Comparison of ENCODE assay signal across 1 cellular context in the genomic region with DNA sequence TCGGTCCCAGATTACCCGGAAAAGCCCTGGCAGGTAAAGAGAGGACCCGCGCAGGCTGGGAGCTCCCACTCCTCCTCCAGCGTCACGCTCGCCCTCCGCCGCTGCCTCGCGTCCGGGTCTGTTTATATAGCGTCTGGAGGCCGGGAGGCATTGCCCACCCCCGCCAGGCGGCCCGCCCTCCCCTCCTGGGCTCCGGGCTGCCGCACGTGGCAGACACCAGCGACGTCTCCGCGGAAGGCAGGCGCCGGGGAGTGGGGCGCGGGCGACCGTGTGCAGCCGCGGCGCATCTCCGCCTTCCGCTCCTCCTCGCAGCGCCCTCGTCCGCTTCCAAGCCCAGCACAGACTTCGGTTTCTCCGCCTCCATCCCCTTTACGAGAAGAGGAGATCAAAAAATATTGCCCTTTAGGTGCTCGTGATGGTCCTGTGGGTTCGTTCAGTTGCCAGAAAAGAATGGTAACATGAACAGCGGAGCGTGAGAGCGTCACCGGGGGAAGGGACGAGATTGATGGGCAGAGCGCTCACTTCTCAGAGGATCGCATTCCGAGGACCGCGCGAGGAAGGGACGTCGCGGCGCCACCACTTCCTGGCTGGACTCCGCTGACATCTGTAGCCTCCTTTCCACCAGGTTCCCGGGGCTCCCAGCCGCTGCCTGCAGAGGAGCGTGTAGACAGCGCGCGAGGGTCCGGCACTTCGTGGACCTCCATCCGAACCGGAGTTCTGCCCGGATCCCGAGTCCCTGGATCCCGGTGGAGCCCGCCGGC.
TF ChIP-seq lines count a peak whose summit lies in the region.

Gene GALNTL6, plus strand, starts transcription at position 210 of the 761 bp plus-strand sequence.

TF ChIP-seq in WTC11, 78 proteins besides CTCF, POLR2A, EP300 and RAD21 (continued from another document and continues in another):
- TF ChIP-seq, protein P1, sequence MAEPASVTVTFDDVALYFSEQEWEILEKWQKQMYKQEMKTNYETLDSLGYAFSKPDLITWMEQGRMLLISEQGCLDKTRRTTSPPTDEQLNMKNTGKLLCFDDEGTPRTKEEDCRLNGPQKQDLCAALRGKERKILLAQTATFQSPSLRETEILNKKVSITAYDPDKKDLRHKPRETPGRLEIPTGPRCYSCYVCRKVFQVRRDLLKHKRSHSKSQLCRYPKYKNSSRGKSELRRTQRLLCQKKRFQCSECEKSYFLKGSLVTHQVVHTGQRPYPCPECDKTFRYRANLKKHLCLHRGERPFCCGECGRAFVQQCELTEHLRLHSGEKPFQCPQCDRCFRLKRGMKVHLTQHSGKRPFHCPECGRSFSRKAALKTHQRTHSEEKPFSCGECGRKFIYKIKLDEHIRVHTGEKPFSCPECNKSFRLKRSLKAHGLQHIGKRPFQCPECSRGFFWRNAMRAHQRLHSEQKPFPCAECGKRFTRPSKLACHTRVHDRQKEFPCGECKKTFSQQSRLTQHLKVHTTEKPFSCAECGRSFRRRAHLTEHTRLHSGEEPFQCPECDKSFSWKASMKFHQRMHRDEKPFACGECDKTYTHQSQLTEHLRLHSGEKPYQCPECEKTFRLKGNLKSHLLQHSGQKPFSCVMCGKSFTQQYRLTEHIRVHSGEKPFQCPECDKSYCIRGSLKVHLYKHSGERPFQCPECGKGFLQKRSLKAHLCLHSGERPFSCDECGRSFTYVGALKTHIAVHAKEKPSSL (CRISPR knock-in tag; conservative IDR thresholded peaks at IDR 0.05) = no peak
- TF ChIP-seq NFATC4 (CRISPR knock-in tag; IDR thresholded peaks at IDR 0.05) = no peak
- no peak for TF ChIP-seq NR3C1 (CRISPR knock-in tag; conservative IDR thresholded peaks at IDR 0.05; ENCODE audit: low read depth)
- TF ChIP-seq ZNF138 (CRISPR knock-in tag; conservative IDR thresholded peaks at IDR 0.05) = no peak
- TF ChIP-seq, protein P2, sequence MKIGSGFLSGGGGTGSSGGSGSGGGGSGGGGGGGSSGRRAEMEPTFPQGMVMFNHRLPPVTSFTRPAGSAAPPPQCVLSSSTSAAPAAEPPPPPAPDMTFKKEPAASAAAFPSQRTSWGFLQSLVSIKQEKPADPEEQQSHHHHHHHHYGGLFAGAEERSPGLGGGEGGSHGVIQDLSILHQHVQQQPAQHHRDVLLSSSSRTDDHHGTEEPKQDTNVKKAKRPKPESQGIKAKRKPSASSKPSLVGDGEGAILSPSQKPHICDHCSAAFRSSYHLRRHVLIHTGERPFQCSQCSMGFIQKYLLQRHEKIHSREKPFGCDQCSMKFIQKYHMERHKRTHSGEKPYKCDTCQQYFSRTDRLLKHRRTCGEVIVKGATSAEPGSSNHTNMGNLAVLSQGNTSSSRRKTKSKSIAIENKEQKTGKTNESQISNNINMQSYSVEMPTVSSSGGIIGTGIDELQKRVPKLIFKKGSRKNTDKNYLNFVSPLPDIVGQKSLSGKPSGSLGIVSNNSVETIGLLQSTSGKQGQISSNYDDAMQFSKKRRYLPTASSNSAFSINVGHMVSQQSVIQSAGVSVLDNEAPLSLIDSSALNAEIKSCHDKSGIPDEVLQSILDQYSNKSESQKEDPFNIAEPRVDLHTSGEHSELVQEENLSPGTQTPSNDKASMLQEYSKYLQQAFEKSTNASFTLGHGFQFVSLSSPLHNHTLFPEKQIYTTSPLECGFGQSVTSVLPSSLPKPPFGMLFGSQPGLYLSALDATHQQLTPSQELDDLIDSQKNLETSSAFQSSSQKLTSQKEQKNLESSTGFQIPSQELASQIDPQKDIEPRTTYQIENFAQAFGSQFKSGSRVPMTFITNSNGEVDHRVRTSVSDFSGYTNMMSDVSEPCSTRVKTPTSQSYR (CRISPR knock-in tag; IDR thresholded peaks at IDR 0.05) = no peak
- TF ChIP-seq, protein P3, sequence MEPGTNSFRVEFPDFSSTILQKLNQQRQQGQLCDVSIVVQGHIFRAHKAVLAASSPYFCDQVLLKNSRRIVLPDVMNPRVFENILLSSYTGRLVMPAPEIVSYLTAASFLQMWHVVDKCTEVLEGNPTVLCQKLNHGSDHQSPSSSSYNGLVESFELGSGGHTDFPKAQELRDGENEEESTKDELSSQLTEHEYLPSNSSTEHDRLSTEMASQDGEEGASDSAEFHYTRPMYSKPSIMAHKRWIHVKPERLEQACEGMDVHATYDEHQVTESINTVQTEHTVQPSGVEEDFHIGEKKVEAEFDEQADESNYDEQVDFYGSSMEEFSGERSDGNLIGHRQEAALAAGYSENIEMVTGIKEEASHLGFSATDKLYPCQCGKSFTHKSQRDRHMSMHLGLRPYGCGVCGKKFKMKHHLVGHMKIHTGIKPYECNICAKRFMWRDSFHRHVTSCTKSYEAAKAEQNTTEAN (CRISPR knock-in tag; IDR thresholded peaks at IDR 0.05) = no peak
- TF ChIP-seq CREM (CRISPR knock-in tag; IDR thresholded peaks at IDR 0.05) = no peak
- TF ChIP-seq KAT7 (CRISPR knock-in tag; IDR thresholded peaks at IDR 0.05; ENCODE audit: borderline replicate concordance) = 0 out of 2 replicates have a peak, but pooled peaks have one; percentile 40
- no peak for TF ChIP-seq TEAD1 (CRISPR knock-in tag; IDR thresholded peaks at IDR 0.05)
- TF ChIP-seq IRF2 (CRISPR knock-in tag; IDR thresholded peaks at IDR 0.05; ENCODE audit: borderline replicate concordance, low read depth) = no peak
- TF ChIP-seq NFE2L1 (CRISPR knock-in tag; IDR thresholded peaks at IDR 0.05) = 0 out of 2 replicates have a peak, but pooled peaks have one; percentile 33
- TF ChIP-seq, protein P4, sequence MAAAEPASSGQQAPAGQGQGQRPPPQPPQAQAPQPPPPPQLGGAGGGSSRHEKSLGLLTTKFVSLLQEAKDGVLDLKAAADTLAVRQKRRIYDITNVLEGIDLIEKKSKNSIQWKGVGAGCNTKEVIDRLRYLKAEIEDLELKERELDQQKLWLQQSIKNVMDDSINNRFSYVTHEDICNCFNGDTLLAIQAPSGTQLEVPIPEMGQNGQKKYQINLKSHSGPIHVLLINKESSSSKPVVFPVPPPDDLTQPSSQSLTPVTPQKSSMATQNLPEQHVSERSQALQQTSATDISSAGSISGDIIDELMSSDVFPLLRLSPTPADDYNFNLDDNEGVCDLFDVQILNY (CRISPR knock-in tag; IDR thresholded peaks at IDR 0.05) = no peak
- no peak for TF ChIP-seq SMAD4 (CRISPR knock-in tag; IDR thresholded peaks at IDR 0.05)
- TF ChIP-seq, protein P5, sequence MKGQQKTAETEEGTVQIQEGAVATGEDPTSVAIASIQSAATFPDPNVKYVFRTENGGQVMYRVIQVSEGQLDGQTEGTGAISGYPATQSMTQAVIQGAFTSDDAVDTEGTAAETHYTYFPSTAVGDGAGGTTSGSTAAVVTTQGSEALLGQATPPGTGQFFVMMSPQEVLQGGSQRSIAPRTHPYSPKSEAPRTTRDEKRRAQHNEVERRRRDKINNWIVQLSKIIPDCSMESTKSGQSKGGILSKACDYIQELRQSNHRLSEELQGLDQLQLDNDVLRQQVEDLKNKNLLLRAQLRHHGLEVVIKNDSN (CRISPR knock-in tag; IDR thresholded peaks at IDR 0.05) = no peak; the same call in 1 of the 2 replicates
- no peak for TF ChIP-seq ZNF671 (CRISPR knock-in tag; IDR thresholded peaks at IDR 0.05)
- no peak for TF ChIP-seq ARID4B (CRISPR knock-in tag; IDR thresholded peaks at IDR 0.05; ENCODE audit: borderline replicate concordance)
- TF ChIP-seq ERG (CRISPR knock-in tag; IDR thresholded peaks at IDR 0.05) = no peak
- TF ChIP-seq ZNF121 (CRISPR knock-in tag; IDR thresholded peaks at IDR 0.05) = no peak
- TF ChIP-seq ESRRA (CRISPR knock-in tag; IDR thresholded peaks at IDR 0.05; ENCODE audit: borderline replicate concordance) = peak; percentile 49; the same call in 1 of the 2 replicates
- TF ChIP-seq, protein P6, sequence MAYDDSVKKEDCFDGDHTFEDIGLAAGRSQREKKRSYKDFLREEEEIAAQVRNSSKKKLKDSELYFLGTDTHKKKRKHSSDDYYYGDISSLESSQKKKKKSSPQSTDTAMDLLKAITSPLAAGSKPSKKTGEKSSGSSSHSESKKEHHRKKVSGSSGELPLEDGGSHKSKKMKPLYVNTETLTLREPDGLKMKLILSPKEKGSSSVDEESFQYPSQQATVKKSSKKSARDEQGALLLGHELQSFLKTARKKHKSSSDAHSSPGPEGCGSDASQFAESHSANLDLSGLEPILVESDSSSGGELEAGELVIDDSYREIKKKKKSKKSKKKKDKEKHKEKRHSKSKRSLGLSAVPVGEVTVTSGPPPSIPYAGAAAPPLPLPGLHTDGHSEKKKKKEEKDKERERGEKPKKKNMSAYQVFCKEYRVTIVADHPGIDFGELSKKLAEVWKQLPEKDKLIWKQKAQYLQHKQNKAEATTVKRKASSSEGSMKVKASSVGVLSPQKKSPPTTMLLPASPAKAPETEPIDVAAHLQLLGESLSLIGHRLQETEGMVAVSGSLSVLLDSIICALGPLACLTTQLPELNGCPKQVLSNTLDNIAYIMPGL (CRISPR knock-in tag; IDR thresholded peaks at IDR 0.05) = 0 out of 2 replicates have a peak, but pooled peaks have one; percentile 43
- no peak for TF ChIP-seq MXD4 (CRISPR knock-in tag; IDR thresholded peaks at IDR 0.05; ENCODE audit: borderline replicate concordance)
- TF ChIP-seq, protein P7, sequence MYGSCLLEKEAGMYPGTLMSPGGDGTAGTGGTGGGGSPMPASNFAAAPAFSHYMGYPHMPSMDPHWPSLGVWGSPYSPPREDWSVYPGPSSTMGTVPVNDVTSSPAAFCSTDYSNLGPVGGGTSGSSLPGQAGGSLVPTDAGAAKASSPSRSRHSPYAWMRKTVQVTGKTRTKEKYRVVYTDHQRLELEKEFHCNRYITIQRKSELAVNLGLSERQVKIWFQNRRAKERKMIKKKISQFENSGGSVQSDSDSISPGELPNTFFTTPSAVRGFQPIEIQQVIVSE (CRISPR knock-in tag; IDR thresholded peaks at IDR 0.05; ENCODE audit: borderline replicate concordance) = no peak
- TF ChIP-seq, protein P8, sequence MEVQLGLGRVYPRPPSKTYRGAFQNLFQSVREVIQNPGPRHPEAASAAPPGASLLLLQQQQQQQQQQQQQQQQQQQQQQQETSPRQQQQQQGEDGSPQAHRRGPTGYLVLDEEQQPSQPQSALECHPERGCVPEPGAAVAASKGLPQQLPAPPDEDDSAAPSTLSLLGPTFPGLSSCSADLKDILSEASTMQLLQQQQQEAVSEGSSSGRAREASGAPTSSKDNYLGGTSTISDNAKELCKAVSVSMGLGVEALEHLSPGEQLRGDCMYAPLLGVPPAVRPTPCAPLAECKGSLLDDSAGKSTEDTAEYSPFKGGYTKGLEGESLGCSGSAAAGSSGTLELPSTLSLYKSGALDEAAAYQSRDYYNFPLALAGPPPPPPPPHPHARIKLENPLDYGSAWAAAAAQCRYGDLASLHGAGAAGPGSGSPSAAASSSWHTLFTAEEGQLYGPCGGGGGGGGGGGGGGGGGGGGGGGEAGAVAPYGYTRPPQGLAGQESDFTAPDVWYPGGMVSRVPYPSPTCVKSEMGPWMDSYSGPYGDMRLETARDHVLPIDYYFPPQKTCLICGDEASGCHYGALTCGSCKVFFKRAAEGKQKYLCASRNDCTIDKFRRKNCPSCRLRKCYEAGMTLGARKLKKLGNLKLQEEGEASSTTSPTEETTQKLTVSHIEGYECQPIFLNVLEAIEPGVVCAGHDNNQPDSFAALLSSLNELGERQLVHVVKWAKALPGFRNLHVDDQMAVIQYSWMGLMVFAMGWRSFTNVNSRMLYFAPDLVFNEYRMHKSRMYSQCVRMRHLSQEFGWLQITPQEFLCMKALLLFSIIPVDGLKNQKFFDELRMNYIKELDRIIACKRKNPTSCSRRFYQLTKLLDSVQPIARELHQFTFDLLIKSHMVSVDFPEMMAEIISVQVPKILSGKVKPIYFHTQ (CRISPR knock-in tag; IDR thresholded peaks at IDR 0.05) = no peak
- no peak for TF ChIP-seq USF2 (CRISPR knock-in tag; IDR thresholded peaks at IDR 0.05)
- no peak for TF ChIP-seq TP53 (CRISPR knock-in tag; IDR thresholded peaks at IDR 0.05)
